In the genomic region with DNA sequence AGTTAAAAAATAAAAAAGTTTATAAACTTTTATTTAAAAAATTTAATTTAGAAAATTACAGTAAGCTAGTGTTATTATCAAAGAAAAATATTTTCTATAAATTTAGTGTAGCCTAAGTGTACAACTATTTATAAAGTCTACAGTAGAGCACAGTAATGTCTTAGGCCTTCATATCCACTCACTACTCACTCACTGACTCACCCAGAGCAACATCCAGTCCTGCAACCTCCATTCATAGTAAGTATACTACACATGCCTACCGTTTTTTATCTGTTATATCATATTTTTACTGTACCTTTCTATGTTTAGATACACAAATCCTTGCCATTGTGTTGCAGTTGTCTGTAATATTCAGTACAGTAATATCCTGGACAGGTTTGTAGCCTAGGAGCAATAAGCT, we compare ENCODE assay signal across 15 cellular contexts.
"Had no signal": no experiment of that assay in that cellular context is flagged by ENCODE, and none has a peak within 500 bp of the region (broad histone marks: within the 10 kb centered on the region; RNA-seq: fewer than 3 reads in every experiment).

No MANE protein-coding gene starts in this region.

- H3K36me3 ChIP-seq: adrenal gland, right atrium auricular region, thyroid gland, vagina had no signal

- ATAC-seq: mucosa of descending colon; naive thymus-derived CD8-positive, alpha-beta T cell had no signal

- H3K9me3 ChIP-seq: adrenal gland, mucosa of descending colon, thyroid gland, vagina had no signal

- H3K27ac Mint-ChIP-seq: activated CD4-positive, alpha-beta T cell treated with anti-CD3 and anti-CD28 coated beads, Interleukin-2, amount 10 ng/mL, durations not matched to agents 7 days and 5 days; activated naive CD4-positive, alpha-beta T cell treated with anti-CD3 and anti-CD28 coated beads, Interleukin-2, amount 10 ng/mL, durations not matched to agents 7 days and 5 days; activated T-helper 2 cell treated with anti-CD3 and anti-CD28 coated beads, Interferon-gamma antibody, Interleukin-2, Interleukin-4, amounts not matched to agents 10 μg/mL and 5 μg/mL and 100 μg/mL, durations not matched to agents 14 hours and 24 hours and 36 hours; naive thymus-derived CD8-positive, alpha-beta T cell had no signal

- H3K27me3 Mint-ChIP-seq: activated CD4-positive, alpha-beta T cell treated with anti-CD3 and anti-CD28 coated beads, Interleukin-2, amount 10 ng/mL, durations not matched to agents 7 days and 5 days; activated naive CD4-positive, alpha-beta T cell treated with anti-CD3 and anti-CD28 coated beads, Interleukin-2, amount 10 ng/mL, durations not matched to agents 7 days and 5 days; naive thymus-derived CD8-positive, alpha-beta T cell had no signal

- H3K9me3 Mint-ChIP-seq: activated CD4-positive, alpha-beta T cell treated with anti-CD3 and anti-CD28 coated beads, Interleukin-2, amount 10 ng/mL, durations not matched to agents 7 days and 5 days had no signal

- H3K4me3 Mint-ChIP-seq: activated CD4-positive, alpha-beta T cell treated with anti-CD3 and anti-CD28 coated beads, Interleukin-2, amount 10 ng/mL, durations not matched to agents 7 days and 5 days; activated naive CD4-positive, alpha-beta T cell treated with anti-CD3 and anti-CD28 coated beads, Interleukin-2, amount 10 ng/mL, durations not matched to agents 7 days and 5 days; naive thymus-derived CD8-positive, alpha-beta T cell had no signal

- H3K27ac ChIP-seq: adrenal gland, right atrium auricular region, thyroid gland, vagina had no signal

- DNase-seq: activated CD4-positive, alpha-beta T cell treated with anti-CD3 and anti-CD28 coated beads, Interleukin-2, amount 10 ng/mL, durations not matched to agents 7 days and 5 days; activated CD4-positive, CD25-positive, alpha-beta regulatory T cell; activated CD8-positive, alpha-beta memory T cell treated with anti-CD3 and anti-CD28 coated beads for 24 hours; activated naive CD4-positive, alpha-beta T cell treated with anti-CD3 and anti-CD28 coated beads, Interleukin-2, amount 10 ng/mL, durations not matched to agents 7 days and 5 days; activated T-cell treated with anti-CD3 and anti-CD28 coated beads for 4 hours; adrenal gland; mucosa of descending colon; naive thymus-derived CD8-positive, alpha-beta T cell; T-helper 2 cell; thyroid gland had no signal

- H3K4me2 ChIP-seq: smooth muscle cell had no signal

- FAIRE-seq: TTC549 had no signal

- H3K4me3 ChIP-seq: adrenal gland, mucosa of descending colon, right atrium auricular region, smooth muscle cell, thyroid gland, vagina had no signal

- H3K4me1 ChIP-seq: adrenal gland, right atrium auricular region, thyroid gland, vagina had no signal

- H3K36me3 Mint-ChIP-seq: activated naive CD4-positive, alpha-beta T cell treated with anti-CD3 and anti-CD28 coated beads, Interleukin-2, amount 10 ng/mL, durations not matched to agents 7 days and 5 days; naive thymus-derived CD8-positive, alpha-beta T cell had no signal

- H3K4me1 Mint-ChIP-seq: activated CD4-positive, alpha-beta T cell treated with anti-CD3 and anti-CD28 coated beads, Interleukin-2, amount 10 ng/mL, durations not matched to agents 7 days and 5 days; activated naive CD4-positive, alpha-beta T cell treated with anti-CD3 and anti-CD28 coated beads, Interleukin-2, amount 10 ng/mL, durations not matched to agents 7 days and 5 days; naive thymus-derived CD8-positive, alpha-beta T cell had no signal

- H3K27me3 ChIP-seq: adrenal gland, right atrium auricular region, thyroid gland, vagina had no signal
